Comparison of ENCODE assay signal across 8 cellular contexts in genomic region chr15:74873756-74874424, GRCh38. TPM values are rescaled to one million over a fixed set of nuclear protein-coding genes. Genes with fewer than 3 reads are reported as not detected.
DNase-seq lines count a peak whose midpoint lies in the region; ATAC-seq and TF ChIP-seq lines count a peak whose summit lies in the region.

No MANE protein-coding gene starts in this region.

- BruUV-seq in Panc1 (replicated peaks; lab: Mats Ljungman, UMichigan), result no TSS peak

- POLR2A ChIA-PET in Panc1 (lab: Charles Lee), result interaction anchor here (0.6 kb wide), 1 partner anchor 9 kb away, joined by 7 read pairs; no protein-coding TSS in a partner anchor
- POLR2A ChIA-PET in naive thymus-derived CD4-positive, alpha-beta T cell (lab: Charles Lee), result interaction anchor here (0.6 to 2.9 kb wide), 13 partner anchors 9 to 70 kb away, joined by 3 to 20 read pairs (median 4); partner anchors contain the start of genes MPI and ULK3

- CTCF ChIA-PET in Panc1 (lab: Charles Lee), result no interaction called here
- CTCF ChIA-PET in naive thymus-derived CD4-positive, alpha-beta T cell (lab: Charles Lee), result interaction anchor here (0.7 to 1.3 kb wide), 3 partner anchors 15 to 28 kb away, joined by 3 to 7 read pairs (median 4); no protein-coding TSS in a partner anchor

- no peaks in the 10 kb centered on the region for H3K27me3 Mint-ChIP-seq in activated T-cell treated with anti-CD3 and anti-CD28 coated beads, Interleukin-2, amount 50 U/mL, for 24 hours
- peaks cover 0 to 8% (median 0%) of the 10 kb centered on the region in 5 donors for H3K27me3 Mint-ChIP-seq in naive thymus-derived CD4-positive, alpha-beta T cell

- peaks cover 24% of the 10 kb centered on the region for H3K36me3 Mint-ChIP-seq in activated T-cell treated with anti-CD3 and anti-CD28 coated beads, Interleukin-2, amount 50 U/mL, for 24 hours (ENCODE audit: low read depth)
- H3K36me3 Mint-ChIP-seq in naive thymus-derived CD4-positive, alpha-beta T cell, result peaks cover 4 to 20% (median 7%) of the 10 kb centered on the region in 5 donors

- in situ Hi-C loops in Panc1 (cut with HindIII; ENCODE audit: low pct_unique_long_range_greater_than_20kb, low sequenced_read_pairs), result no loop called here

- H3K4me1 Mint-ChIP-seq in activated T-cell treated with anti-CD3 and anti-CD28 coated beads, Interleukin-2, amount 50 U/mL, for 24 hours (ENCODE audit: low read depth), result peaks cover 44% of the 10 kb centered on the region
- peaks cover 29 to 48% (median 39%) of the 10 kb centered on the region in 7 donors for H3K4me1 Mint-ChIP-seq in naive thymus-derived CD4-positive, alpha-beta T cell

- H3K27me3 ChIP-seq in Panc1 (ENCODE audit: control insufficient read depth, insufficient read depth, low read length) (no peaks in the 10 kb centered on the region), ectodermal cell (ENCODE audit: control insufficient read depth, insufficient read depth, low read length, poor library complexity, severe bottlenecking) (no peaks in the 10 kb centered on the region)
- H3K27me3 ChIP-seq in naive thymus-derived CD4-positive, alpha-beta T cell (ENCODE audit: control insufficient read depth in 2 of 2, insufficient read depth in 2 of 2, low read length in 2 of 2), result no peaks in the 10 kb centered on the region

- H3K4me1 ChIP-seq in Panc1 (ENCODE audit: control insufficient read depth, insufficient read depth, low read length) (peaks cover 14% of the 10 kb centered on the region), ectodermal cell (ENCODE audit: control insufficient read depth, insufficient read depth, low read length) (no peaks in the 10 kb centered on the region)
- peaks cover 32% of the 10 kb centered on the region in 2 donors for H3K4me1 ChIP-seq in naive thymus-derived CD4-positive, alpha-beta T cell (ENCODE audit: control insufficient read depth in 2 of 2, insufficient read depth in 2 of 2, low read length in 2 of 2)

- no peaks in the 10 kb centered on the region for H3K9me3 Mint-ChIP-seq in activated T-cell treated with anti-CD3 and anti-CD28 coated beads, Interleukin-2, amount 50 U/mL, for 24 hours
- no peaks in the 10 kb centered on the region for H3K9me3 Mint-ChIP-seq in naive thymus-derived CD4-positive, alpha-beta T cell

- H3K9me3 ChIP-seq in Panc1 (ENCODE audit: control insufficient read depth, insufficient read depth, low read depth, low read length) (no peaks in the 10 kb centered on the region), ectodermal cell (ENCODE audit: control insufficient read depth, low read length) (no peaks in the 10 kb centered on the region)
- H3K9me3 ChIP-seq in naive thymus-derived CD4-positive, alpha-beta T cell (ENCODE audit: control insufficient read depth in 2 of 3, low read length in 3 of 3), result no peaks in the 10 kb centered on the region

- TF ChIP-seq CTCF in Panc1 (IDR thresholded peaks at IDR 0.05), result no peak

- H3K4me3 ChIP-seq in Panc1 (ENCODE audit: low read depth in 2 of 2, low read length in 2 of 2) (peak overlapping the region; percentile 85 to 98), ectodermal cell (ENCODE audit: insufficient read depth, low read depth, low read length) (peak overlapping the region; percentile 77)
- H3K4me3 ChIP-seq in naive thymus-derived CD4-positive, alpha-beta T cell (ENCODE audit: low read length), result peak overlapping the region; percentile 86

- ATAC-seq in Panc1, result peak; percentile 61
- ATAC-seq in naive thymus-derived CD4-positive, alpha-beta T cell, result no peak

- 32 to 39% methylated on average over 15 to 16 of the region's 16 CpGs for WGBS in ectodermal cell, 2 experiments

- intact Hi-C loops in Panc1 (cut with micrococcal nuclease; ENCODE audit: unreplicated experiment), result no loop called here
- intact Hi-C loops in naive thymus-derived CD4-positive, alpha-beta T cell (cut with micrococcal nuclease), result loop anchor here (1.0 to 10.0 kb wide), 15 partner anchors 15 to 581 kb away; partner anchors contain the start of genes CLK3 (in 2 of the 2), COX5A (in 2 of the 2), FAM219B (in 2 of the 2) and SIN3A (in 2 of the 2)

- H3K27ac Mint-ChIP-seq in activated T-cell treated with anti-CD3 and anti-CD28 coated beads, Interleukin-2, amount 50 U/mL, for 24 hours, result peak overlapping the region; percentile 90
- H3K27ac Mint-ChIP-seq in naive thymus-derived CD4-positive, alpha-beta T cell, result peak overlapping the region; percentile 88 to 99 (median 96)

- no peak for DNase-seq in activated T-cell treated with anti-CD3 and anti-CD28 coated beads, Interleukin-2, amount 50 U/mL, for 24 hours
- DNase-seq in activated T-cell treated with anti-CD3 and anti-CD28 coated beads for 4 hours, result no peak
- DNase-seq in Panc1 (ENCODE audit: low read depth, low spot score), result no peak
- peak in 1 of 9 donors; percentile 31 for DNase-seq in naive thymus-derived CD4-positive, alpha-beta T cell
- no peak for DNase-seq in ureter (ENCODE audit: low spot score)
- DNase-seq in pons (ENCODE audit: low spot score), result no peak
- no peak for DNase-seq in NCI-H2029 (lab: John Stamatoyannopoulos, UW)

- H3K36me3 ChIP-seq in Panc1 (ENCODE audit: control insufficient read depth, insufficient read depth, low read length) (no peaks in the 10 kb centered on the region), ectodermal cell (ENCODE audit: control insufficient read depth, insufficient read depth, low read length) (no peaks in the 10 kb centered on the region)
- peaks cover 0 to 7% (median 0%) of the 10 kb centered on the region in 3 experiments for H3K36me3 ChIP-seq in naive thymus-derived CD4-positive, alpha-beta T cell (ENCODE audit: control insufficient read depth in 2 of 3, insufficient read depth in 3 of 3, low read length in 3 of 3)

- peak overlapping the region; percentile 93 for H3K4me3 Mint-ChIP-seq in activated T-cell treated with anti-CD3 and anti-CD28 coated beads, Interleukin-2, amount 50 U/mL, for 24 hours
- peak overlapping the region; percentile 92 to 100 (median 98) for H3K4me3 Mint-ChIP-seq in naive thymus-derived CD4-positive, alpha-beta T cell

- peak overlapping the region; percentile 81 for H3K27ac ChIP-seq in Panc1 (ENCODE audit: low read length)
- H3K27ac ChIP-seq in ectodermal cell (ENCODE audit: insufficient read depth, low read depth, low read length, poor library complexity, severe bottlenecking), result no peak overlapping the region
- H3K27ac ChIP-seq in naive thymus-derived CD4-positive, alpha-beta T cell (ENCODE audit: low read depth, low read length), result peak overlapping the region; percentile 98

RNA-seq across cellular contexts. Expression of gene SCAMP2, which starts 0.7 kb away (rescaled TPM):
- 121 TPM for total RNA-seq in Panc1 (2021; ENCODE audit: unreplicated experiment)
- 162 TPM for polyA plus RNA-seq in Panc1 (2012; ENCODE audit: insufficient read length)
- 44.8 TPM for polyA plus RNA-seq in ectodermal cell (2013, experiment 1 of 4)
- polyA plus RNA-seq in ectodermal cell (2013, experiment 2 of 4), result 43.7 TPM
- polyA plus RNA-seq in ectodermal cell (2013, experiment 3 of 4), result 28.0 TPM
- 31.8 TPM for polyA plus RNA-seq in ectodermal cell (2013, experiment 4 of 4)
- 100 to 1,000 TPM in 3 of 5 experiments, 10 to 100 TPM in 2; 78.9 to 130 (median 116) TPM for total RNA-seq in naive thymus-derived CD4-positive, alpha-beta T cell
- 100 to 1,000 TPM; 131 to 141 TPM for polyA plus RNA-seq in naive thymus-derived CD4-positive, alpha-beta T cell
- total RNA-seq in ureter, result 96.3 TPM

RNA-seq across cellular contexts. Expression of gene MPI, which starts 16.0 kb away (rescaled TPM):
- total RNA-seq in Panc1 (2021; ENCODE audit: unreplicated experiment) (45.8 TPM), ureter (50.8 TPM)
- 80.7 TPM for polyA plus RNA-seq in Panc1 (2012; ENCODE audit: insufficient read length)
- polyA plus RNA-seq in ectodermal cell (2013, experiment 1 of 4), result 40.1 TPM
- 43.0 TPM for polyA plus RNA-seq in ectodermal cell (2013, experiment 2 of 4)
- polyA plus RNA-seq in ectodermal cell (2013, experiment 3 of 4), result 36.0 TPM
- polyA plus RNA-seq in ectodermal cell (2013, experiment 4 of 4), result 43.5 TPM
- total RNA-seq in naive thymus-derived CD4-positive, alpha-beta T cell, result 10 to 100 TPM; 34.0 to 97.8 (median 80.6) TPM
- polyA plus RNA-seq in naive thymus-derived CD4-positive, alpha-beta T cell, result 10 to 100 TPM; 92.5 to 98.3 TPM

RNA-seq across cellular contexts. Expression of gene ULK3, which starts 30.9 kb away (rescaled TPM):
- total RNA-seq in Panc1 (2021; ENCODE audit: unreplicated experiment) (73.3 TPM), ureter (54.8 TPM)
- 55.5 TPM for polyA plus RNA-seq in Panc1 (2012; ENCODE audit: insufficient read length)
- polyA plus RNA-seq in ectodermal cell (2013, experiment 1 of 4), result 45.8 TPM
- 42.5 TPM for polyA plus RNA-seq in ectodermal cell (2013, experiment 2 of 4)
- polyA plus RNA-seq in ectodermal cell (2013, experiment 3 of 4), result 39.9 TPM
- polyA plus RNA-seq in ectodermal cell (2013, experiment 4 of 4), result 45.0 TPM
- total RNA-seq in naive thymus-derived CD4-positive, alpha-beta T cell, result 100 to 1,000 TPM in 1 of 5 experiments, 10 to 100 TPM in 4; 53.2 to 106 (median 59.2) TPM
- polyA plus RNA-seq in naive thymus-derived CD4-positive, alpha-beta T cell, result 10 to 100 TPM; 15.4 to 32.8 TPM

RNA-seq across cellular contexts. Expression of gene FAM219B, which starts 32.8 kb away (rescaled TPM):
- 68.6 TPM for total RNA-seq in Panc1 (2021; ENCODE audit: unreplicated experiment)
- polyA plus RNA-seq in Panc1 (2012; ENCODE audit: insufficient read length), result 41.2 TPM
- 84.5 TPM for polyA plus RNA-seq in ectodermal cell (2013, experiment 1 of 4)
- 80.2 TPM for polyA plus RNA-seq in ectodermal cell (2013, experiment 2 of 4)
- 70.4 TPM for polyA plus RNA-seq in ectodermal cell (2013, experiment 3 of 4)
- polyA plus RNA-seq in ectodermal cell (2013, experiment 4 of 4), result 80.4 TPM
- 100 to 1,000 TPM in 2 of 5 experiments, 10 to 100 TPM in 3; 40.5 to 111 (median 99.6) TPM for total RNA-seq in naive thymus-derived CD4-positive, alpha-beta T cell
- polyA plus RNA-seq in naive thymus-derived CD4-positive, alpha-beta T cell, result 10 to 100 TPM; 20.2 to 27.7 TPM
- total RNA-seq in ureter, result 171 TPM

RNA-seq across cellular contexts. Expression of gene CPLX3, which starts 47.5 kb away (rescaled TPM):
- total RNA-seq in Panc1 (2021; ENCODE audit: unreplicated experiment) (not detected), ureter (not detected)
- polyA plus RNA-seq in Panc1 (2012; ENCODE audit: insufficient read length), result not detected
- polyA plus RNA-seq in ectodermal cell (2013, experiment 1 of 4), result not detected
- not detected for polyA plus RNA-seq in ectodermal cell (2013, experiment 2 of 4)
- not detected for polyA plus RNA-seq in ectodermal cell (2013, experiment 3 of 4)
- polyA plus RNA-seq in ectodermal cell (2013, experiment 4 of 4), result not detected
- total RNA-seq in naive thymus-derived CD4-positive, alpha-beta T cell, result under 1 TPM in 2 of 5 experiments, not detected in 3; 0.27 to 0.60 TPM
- not detected for polyA plus RNA-seq in naive thymus-derived CD4-positive, alpha-beta T cell
